18 cellular contexts compared by ENCODE assay signal in genomic region chr14:75250800-75251199, GRCh38. TPM values are rescaled to one million over a fixed set of nuclear protein-coding genes. Genes with fewer than 3 reads are reported as not detected.
A peak's percentile ranks its signal among the peaks of the same experiment; 100 is the strongest.
DNase-seq lines count a peak whose midpoint lies in the region; ATAC-seq and TF ChIP-seq lines count a peak whose summit lies in the region.
"Had no signal": no experiment of that assay in that cellular context is flagged by ENCODE, and none has a peak within 500 bp of the region (broad histone marks: within the 10 kb centered on the region; RNA-seq: fewer than 3 reads in every experiment).

No MANE protein-coding gene starts in this region.

- peak overlapping the region; percentile 56 for H3K27ac Mint-ChIP-seq in activated naive CD8-positive, alpha-beta T cell treated with anti-CD3 and anti-CD28 coated beads, Interleukin-2, amount 10 ng/mL, durations not matched to agents 7 days and 5 days
- no peak overlapping the region for H3K27ac Mint-ChIP-seq in activated naive CD8-positive, alpha-beta T cell treated with anti-CD3 and anti-CD28 coated beads for 36 hours
- peak overlapping the region; percentile 95 for H3K27ac Mint-ChIP-seq in central memory CD8-positive, alpha-beta T cell (ENCODE audit: low read depth)

- H3K27me3 Mint-ChIP-seq in activated naive CD8-positive, alpha-beta T cell treated with anti-CD3 and anti-CD28 coated beads, Interleukin-2, amount 10 ng/mL, durations not matched to agents 7 days and 5 days, result peaks cover 21% of the 10 kb centered on the region
- peaks cover 8% of the 10 kb centered on the region for H3K27me3 Mint-ChIP-seq in activated naive CD8-positive, alpha-beta T cell treated with anti-CD3 and anti-CD28 coated beads for 36 hours
- H3K27me3 Mint-ChIP-seq in central memory CD8-positive, alpha-beta T cell, result no peaks in the 10 kb centered on the region

- POLR2A ChIA-PET in activated naive CD8-positive, alpha-beta T cell treated with anti-CD3 and anti-CD28 coated beads, Interleukin-2, amount 10 ng/mL, durations not matched to agents 7 days and 5 days (lab: Charles Lee), result interaction anchor here (0.9 to 5.4 kb wide), 3 partner anchors 8 to 74 kb away, joined by 3 to 44 read pairs (median 18); partner anchors contain the start of gene TMED10

- no peaks in the 10 kb centered on the region for H4K20me1 ChIP-seq in MM.1S (ENCODE audit: insufficient read depth, low read length)
- H4K20me1 ChIP-seq: BLaER1 treated with 17β-estradiol and CSF1 and Interleukin-3, amounts not matched to agents 10 nM and 100 nM had no signal

- peaks cover 49% of the 10 kb centered on the region for H3K4me1 Mint-ChIP-seq in activated naive CD8-positive, alpha-beta T cell treated with anti-CD3 and anti-CD28 coated beads, Interleukin-2, amount 10 ng/mL, durations not matched to agents 7 days and 5 days
- H3K4me1 Mint-ChIP-seq in activated naive CD8-positive, alpha-beta T cell treated with anti-CD3 and anti-CD28 coated beads for 36 hours, result peaks cover 50% of the 10 kb centered on the region
- peaks cover 61% of the 10 kb centered on the region for H3K4me1 Mint-ChIP-seq in central memory CD8-positive, alpha-beta T cell

- H3K27ac ChIP-seq in MM.1S (ENCODE audit: low read length), result peak overlapping the region; percentile 100; the same call in 1 of the 2 replicates
- peak overlapping the region; percentile 95 for H3K27ac ChIP-seq in psoas muscle

- no peaks in the 10 kb centered on the region for H3K79me2 ChIP-seq in MM.1S (ENCODE audit: low read length)

- H3K9ac ChIP-seq in MM.1S (ENCODE audit: low read length), result no peak overlapping the region; the same call in 1 of the 2 replicates
- H3K9ac ChIP-seq: BLaER1 treated with 17β-estradiol and CSF1 and Interleukin-3, amounts not matched to agents 10 nM and 100 nM had no signal

- H3K36me3 ChIP-seq in MM.1S (replicated peaks; ENCODE audit: insufficient read depth, low read length) (no peaks in the 10 kb centered on the region), psoas muscle (ENCODE audit: insufficient read depth in 1 of 2, low read depth in 1 of 2) (no peaks in the 10 kb centered on the region)
- H3K36me3 ChIP-seq: BLaER1 treated with 17β-estradiol and CSF1 and Interleukin-3, amounts not matched to agents 10 nM and 100 nM; HAP-1; Peyer's patch had no signal

- no peaks in the 10 kb centered on the region for H3K9me3 Mint-ChIP-seq in activated naive CD8-positive, alpha-beta T cell treated with anti-CD3 and anti-CD28 coated beads, Interleukin-2, amount 10 ng/mL, durations not matched to agents 7 days and 5 days
- H3K9me3 Mint-ChIP-seq in activated naive CD8-positive, alpha-beta T cell treated with anti-CD3 and anti-CD28 coated beads for 36 hours, result no peaks in the 10 kb centered on the region
- H3K9me3 Mint-ChIP-seq in central memory CD8-positive, alpha-beta T cell, result no peaks in the 10 kb centered on the region

- H3K27me3 ChIP-seq in MM.1S (replicated peaks; ENCODE audit: insufficient read depth, low read length), result no peaks in the 10 kb centered on the region
- H3K27me3 ChIP-seq in psoas muscle (ENCODE audit: insufficient read depth in 3 of 3, low read length in 2 of 3), result no peaks in the 10 kb centered on the region
- H3K27me3 ChIP-seq: BLaER1 treated with 17β-estradiol and CSF1 and Interleukin-3, amounts not matched to agents 10 nM and 100 nM; Peyer's patch had no signal

- H3K4me3 Mint-ChIP-seq in activated naive CD8-positive, alpha-beta T cell treated with anti-CD3 and anti-CD28 coated beads, Interleukin-2, amount 10 ng/mL, durations not matched to agents 7 days and 5 days, result no peak overlapping the region
- H3K4me3 Mint-ChIP-seq in activated naive CD8-positive, alpha-beta T cell treated with anti-CD3 and anti-CD28 coated beads for 36 hours, result no peak overlapping the region
- no peak overlapping the region for H3K4me3 Mint-ChIP-seq in central memory CD8-positive, alpha-beta T cell

- H3K36me3 Mint-ChIP-seq in activated naive CD8-positive, alpha-beta T cell treated with anti-CD3 and anti-CD28 coated beads, Interleukin-2, amount 10 ng/mL, durations not matched to agents 7 days and 5 days, result peaks cover 1% of the 10 kb centered on the region
- no peaks in the 10 kb centered on the region for H3K36me3 Mint-ChIP-seq in activated naive CD8-positive, alpha-beta T cell treated with anti-CD3 and anti-CD28 coated beads for 36 hours
- peaks cover 19% of the 10 kb centered on the region for H3K36me3 Mint-ChIP-seq in central memory CD8-positive, alpha-beta T cell (ENCODE audit: insufficient read depth)

- H3K9me3 ChIP-seq in MM.1S (replicated peaks; ENCODE audit: insufficient read depth, low read length), result no peaks in the 10 kb centered on the region
- no peaks in the 10 kb centered on the region for H3K9me3 ChIP-seq in psoas muscle
- H3K9me3 ChIP-seq: HAP-1, Peyer's patch had no signal

- no peak overlapping the region for H3K4me2 ChIP-seq in MM.1S (ENCODE audit: low read depth, low read length)

- intact Hi-C loops in psoas muscle (cut with DNase I), result no loop called here

- 92 to 96% (median 95%) methylated on average over 4 of the region's 4 CpGs for WGBS in psoas muscle, 3 donors

- H3F3A ChIP-seq in MM.1S (ENCODE audit: insufficient read depth, low read length), result peaks cover 23% of the 10 kb centered on the region

- peaks cover 33% of the 10 kb centered on the region for H3K4me1 ChIP-seq in MM.1S (ENCODE audit: low read length)
- peaks cover 31% of the 10 kb centered on the region for H3K4me1 ChIP-seq in psoas muscle

- no peak for ATAC-seq in activated naive CD8-positive, alpha-beta T cell treated with anti-CD3 and anti-CD28 coated beads, Interleukin-2, amount 10 ng/mL, durations not matched to agents 7 days and 5 days (ENCODE audit: low read depth)
- no peak for ATAC-seq in central memory CD8-positive, alpha-beta T cell (replicated peaks; ENCODE audit: extremely low read depth, poor library complexity, severe bottlenecking)
- no peak for ATAC-seq in psoas muscle
- no peak for ATAC-seq in GM21390 (IDR thresholded peaks at IDR 0.05; ENCODE audit: unreplicated experiment)
- no peak for ATAC-seq in HG02852 (IDR thresholded peaks at IDR 0.05; ENCODE audit: unreplicated experiment)

- no peaks in the 10 kb centered on the region for H3K9me2 ChIP-seq in MM.1S (replicated peaks; ENCODE audit: insufficient read depth, low read length)

- no peak overlapping the region for H2AFZ ChIP-seq in MM.1S (ENCODE audit: low read length)

- H3K4me3 ChIP-seq in MM.1S (ENCODE audit: low read length), result no peak overlapping the region
- H3K4me3 ChIP-seq in psoas muscle, result no peak overlapping the region
- H3K4me3 ChIP-seq: BLaER1 treated with 17β-estradiol and CSF1 and Interleukin-3, amounts not matched to agents 10 nM and 100 nM; HAP-1; Peyer's patch had no signal

- no peak for DNase-seq in activated naive CD8-positive, alpha-beta T cell treated with anti-CD3 and anti-CD28 coated beads, Interleukin-2, amount 10 ng/mL, durations not matched to agents 7 days and 5 days
- DNase-seq in activated naive CD8-positive, alpha-beta T cell treated with anti-CD3 and anti-CD28 coated beads for 36 hours, result no peak
- DNase-seq in MM.1S (no peak), psoas muscle (no peak), A172 (ENCODE audit: low spot score) (no peak)
- DNase-seq in central memory CD8-positive, alpha-beta T cell (ENCODE audit: low spot score in 2 of 2), result no peak
- DNase-seq: DMS53, NCI-H1105 treated with DMSO at 0.1 percent for 48 hours, NCI-H1694 treated with DMSO at 0.1 percent for 48 hours, NCI-H2107, NCI-H2227 treated with DMSO at 0.1 percent for 48 hours, NCI-H524, SHP77 had no signal

- no peak for TF ChIP-seq CTCF in MM.1S (IDR thresholded peaks at IDR 0.05; ENCODE audit: low read length)
- TF ChIP-seq CTCF in psoas muscle (IDR thresholded peaks at IDR 0.05), result no peak

RNA-seq across cellular contexts. Expression of gene FOS, which starts 27.8 kb away (rescaled TPM):
- 10 to 100 TPM; 60.3 to 61.7 TPM for total RNA-seq in activated naive CD8-positive, alpha-beta T cell treated with anti-CD3 and anti-CD28 coated beads, Interleukin-2, amount 10 ng/mL, durations not matched to agents 7 days and 5 days
- total RNA-seq in activated naive CD8-positive, alpha-beta T cell treated with anti-CD3 and anti-CD28 coated beads for 36 hours, result 10 to 100 TPM; 19.5 to 20.0 TPM
- 100 to 1,000 TPM in 2 of 4 donors, 10 to 100 TPM in 2; 20.7 to 279 (median 95.1) TPM for total RNA-seq in psoas muscle
- 10 to 100 TPM; 15.5 to 51.0 (median 33.8) TPM for polyA plus RNA-seq in psoas muscle
- total RNA-seq in A172 (2014; rRNA removed; shearing (Covaris generic)), result 0.89 and 2.2 TPM in 2 replicates
